8 cellular contexts compared by ENCODE assay signal in genomic region chr16:117381-118365, GRCh38. TPM values are rescaled to one million over a fixed set of nuclear protein-coding genes. Genes with fewer than 3 reads are reported as not detected.
DNase-seq lines count a peak whose midpoint lies in the region; ATAC-seq and TF ChIP-seq lines count a peak whose summit lies in the region.

No MANE protein-coding gene starts in this region.

- H4K8ac ChIP-seq in IMR-90 (ENCODE audit: low read depth in 2 of 2, low read length in 2 of 2), result no peak overlapping the region

- POLR2A ChIA-PET in IMR-90 (lab: Charles Lee; ENCODE audit: unreplicated experiment), result no interaction called here

- no peak overlapping the region for H3K27ac ChIP-seq in IMR-90 (ENCODE audit: insufficient read depth, low read length)
- no peak overlapping the region for H3K27ac ChIP-seq in Peyer's patch

- H3K27me3 Mint-ChIP-seq in Calu3 (ENCODE audit: unreplicated experiment), result no peaks in the 10 kb centered on the region
- no peaks in the 10 kb centered on the region for H3K27me3 Mint-ChIP-seq in activated T-cell treated with anti-CD3 and anti-CD28 coated beads, Interleukin-2, amount 50 U/mL, for 4 hours (ENCODE audit: low read depth)

- H3K4ac ChIP-seq in IMR-90 (ENCODE audit: low read depth, low read length), result 0 out of 2 replicates have a peak overlapping the region, but pooled peaks have one; percentile 9

- dilution Hi-C loops in IMR-90 (cut with HindIII; ENCODE audit: low sequenced_read_pairs, unreplicated experiment), result no loop called here

- H4K20me1 ChIP-seq in IMR-90 (ENCODE audit: insufficient read depth, low read length), result peaks cover 13% of the 10 kb centered on the region

- no peak overlapping the region for H3K14ac ChIP-seq in IMR-90 (replicated peaks; ENCODE audit: low read depth, low read length)

- H2AK5ac ChIP-seq in IMR-90 (ENCODE audit: low read depth, low read length), result no peak overlapping the region

- no peaks in the 10 kb centered on the region for H3K9me3 Mint-ChIP-seq in Calu3 (ENCODE audit: low read depth, unreplicated experiment)
- no peaks in the 10 kb centered on the region for H3K9me3 Mint-ChIP-seq in activated T-cell treated with anti-CD3 and anti-CD28 coated beads, Interleukin-2, amount 50 U/mL, for 4 hours

- peak; percentile 92 for DNase-seq in Calu3
- DNase-seq in IMR-90, result peak; percentile 20
- peak; percentile 43 to 81 (median 80) for DNase-seq in Peyer's patch
- peak; percentile 68 for DNase-seq in activated T-cell treated with anti-CD3 and anti-CD28 coated beads, Interleukin-2, amount 50 U/mL, for 4 hours
- DNase-seq in fibroblast of the conjunctiva (ENCODE audit: low read depth), result peak; percentile 21
- no peak for DNase-seq in retinal pigment epithelial cell (ENCODE audit: low read depth)

- BruUV-seq in Calu3 (replicated peaks; lab: Mats Ljungman, UMichigan) (no TSS peak), IMR-90 (replicated peaks; lab: Mats Ljungman, UMichigan) (no TSS peak)

- H4K5ac ChIP-seq in IMR-90 (ENCODE audit: low read depth, low read length), result no peak overlapping the region

- H2AK9ac ChIP-seq in IMR-90 (replicated peaks; ENCODE audit: low read depth, low read length, poor library complexity), result peak overlapping the region; percentile 81

- H3K23ac ChIP-seq in IMR-90 (ENCODE audit: low read depth, low read length), result no peak overlapping the region; the same call in 1 of the 2 replicates

- H3K79me1 ChIP-seq in IMR-90 (ENCODE audit: low read depth in 1 of 2, low read length in 2 of 2), result peaks cover 8 to 44% of the 10 kb centered on the region in 2 experiments; a peak in 2 of 4 replicates

- H3K9me3 ChIP-seq in IMR-90 (ENCODE audit: control insufficient read depth, insufficient read depth, low read length), result no peaks in the 10 kb centered on the region
- no peaks in the 10 kb centered on the region for H3K9me3 ChIP-seq in Peyer's patch

- TF ChIP-seq CTCF in Calu3 (IDR thresholded peaks at IDR 0.05; ENCODE audit: unreplicated experiment) (peak; percentile 95), IMR-90 (conservative IDR thresholded peaks at IDR 0.05; ENCODE audit: low read depth, low read length) (peak; percentile 55), Peyer's patch (IDR thresholded peaks at IDR 0.05) (peak; percentile 25 to 70 (median 62)), retinal pigment epithelial cell (conservative IDR thresholded peaks at IDR 0.05; ENCODE audit: low read depth, low read length) (peak; percentile 91)

- CTCF ChIA-PET in Calu3 (lab: Charles Lee), result interaction anchor here (0.6 to 2.1 kb wide), 4 partner anchors 11 to 244 kb away, joined by 3 to 12 read pairs (median 9); no protein-coding TSS in a partner anchor
- CTCF ChIA-PET in IMR-90 (lab: Yijun Ruan, JAX), result interaction anchor here (0.5 to 1.7 kb wide), 8 partner anchors 10 to 63 kb away, joined by 3 to 7 read pairs (median 3); partner anchors contain the start of gene HBQ1

- peaks cover 20% of the 10 kb centered on the region for H3K9me1 ChIP-seq in IMR-90 (ENCODE audit: insufficient read depth, low read length)

- no peak overlapping the region for H2BK120ac ChIP-seq in IMR-90 (ENCODE audit: low read depth, low read length)

- peaks cover 11% of the 10 kb centered on the region for H3K4me1 Mint-ChIP-seq in Calu3 (ENCODE audit: low read depth, unreplicated experiment)
- H3K4me1 Mint-ChIP-seq in activated T-cell treated with anti-CD3 and anti-CD28 coated beads, Interleukin-2, amount 50 U/mL, for 4 hours (ENCODE audit: low read depth), result peaks cover 5% of the 10 kb centered on the region

- H3K27me3 ChIP-seq in IMR-90 (ENCODE audit: control insufficient read depth, insufficient read depth, low read length) (no peaks in the 10 kb centered on the region), Peyer's patch (no peaks in the 10 kb centered on the region)

- H2BK15ac ChIP-seq in IMR-90 (ENCODE audit: low read depth, low read length), result no peak overlapping the region

- H3K18ac ChIP-seq in IMR-90 (ENCODE audit: low read depth, low read length), result no peak overlapping the region

- H3K9ac ChIP-seq in IMR-90 (ENCODE audit: low read depth, low read length), result no peak overlapping the region

- no peak for ATAC-seq in IMR-90 (ENCODE audit: low read depth)
- peak; percentile 86 to 88 for ATAC-seq in activated T-cell treated with anti-CD3 and anti-CD28 coated beads, Interleukin-2, amount 50 U/mL, for 4 hours
- ATAC-seq in GM21723 (IDR thresholded peaks at IDR 0.05; ENCODE audit: unreplicated experiment), result no peak
- ATAC-seq in GM21529 (IDR thresholded peaks at IDR 0.05; ENCODE audit: unreplicated experiment), result no peak

- H2BK20ac ChIP-seq in IMR-90 (ENCODE audit: low read depth, low read length), result no peak overlapping the region

- H3K4me1 ChIP-seq in IMR-90 (ENCODE audit: control insufficient read depth, insufficient read depth, low read length), result peaks cover 16% of the 10 kb centered on the region
- H3K4me1 ChIP-seq in Peyer's patch, result peaks cover 0 to 7% (median 0%) of the 10 kb centered on the region in 4 donors

- H3K27ac Mint-ChIP-seq in Calu3 (ENCODE audit: unreplicated experiment), result no peak overlapping the region

- intact Hi-C loops in Calu3 (cut with micrococcal nuclease; ENCODE audit: unreplicated experiment) (loop anchor here (2.0 kb wide), 1 partner anchor 63 kb away; the partner anchor contains the start of gene HBQ1), IMR-90 (cut with micrococcal nuclease) (no loop called here)

- no peak overlapping the region for H3K56ac ChIP-seq in IMR-90 (ENCODE audit: extremely low read depth, insufficient read depth, low read length)

- in situ Hi-C loops in IMR-90 (cut with MboI; ENCODE audit: low sequenced_read_pairs), result no loop called here

- 80% methylated on average over 4 of the region's 19 CpGs; no CpG with 5 or more reads in 1 of the 2 experiments for WGBS in IMR-90 (ENCODE audit: extremely low coverage in 2 of 2, insufficient read length in 1 of 2), 2 experiments

- H3K36me3 ChIP-seq in IMR-90 (ENCODE audit: control insufficient read depth, insufficient read depth, low read length) (peaks cover 13% of the 10 kb centered on the region), Peyer's patch (peaks cover 0 to under 1% (median 0%) of the 10 kb centered on the region in 3 donors)

- H3K36me3 Mint-ChIP-seq in Calu3 (ENCODE audit: insufficient read depth, unreplicated experiment), result peaks cover 25% of the 10 kb centered on the region
- peaks cover 12% of the 10 kb centered on the region for H3K36me3 Mint-ChIP-seq in activated T-cell treated with anti-CD3 and anti-CD28 coated beads, Interleukin-2, amount 50 U/mL, for 4 hours (ENCODE audit: insufficient read depth)

- H2BK5ac ChIP-seq in IMR-90 (ENCODE audit: low read depth, low read length, poor library complexity, severe bottlenecking), result no peak overlapping the region

- TF ChIP-seq RAD21 in IMR-90 (IDR thresholded peaks at IDR 0.05; ENCODE audit: low read length), result peak; percentile 47

- H3K4me3 ChIP-seq in IMR-90 (ENCODE audit: insufficient read depth, low read depth, low read length) (no peak overlapping the region), Peyer's patch (no peak overlapping the region), retinal pigment epithelial cell (ENCODE audit: low read length) (no peak overlapping the region)

- H4K91ac ChIP-seq in IMR-90 (ENCODE audit: insufficient read depth, low read depth, low read length), result no peak overlapping the region

- no peak overlapping the region for H3K4me2 ChIP-seq in IMR-90 (ENCODE audit: low read depth, low read length)

- TF ChIP-seq POLR2A in IMR-90 (IDR thresholded peaks at IDR 0.05; ENCODE audit: low read depth, low read length) (no peak), Peyer's patch (IDR thresholded peaks at IDR 0.05) (no peak)

- H2AFZ ChIP-seq in IMR-90 (replicated peaks; ENCODE audit: low read length, poor library complexity), result no peak overlapping the region

- no peak overlapping the region for H3K4me3 Mint-ChIP-seq in Calu3 (ENCODE audit: low read depth, unreplicated experiment)
- no peak overlapping the region for H3K4me3 Mint-ChIP-seq in activated T-cell treated with anti-CD3 and anti-CD28 coated beads, Interleukin-2, amount 50 U/mL, for 4 hours

RNA-seq across cellular contexts. Expression of gene NPRL3, which starts 20.8 kb away (rescaled TPM):
- total RNA-seq in Calu3 (2022) (51.8 and 53.2 TPM in 2 replicates), IMR-90 (2012; rRNA removed) (3.9 and 5.7 TPM in 2 replicates), Peyer's patch (10 to 100 TPM; 13.8 to 47.9 (median 28.3) TPM)
- polyA plus RNA-seq in IMR-90 (2012; rRNA removed), result 42.4 and 44.0 TPM in 2 replicates
- 28.3 and 40.9 TPM in 2 replicates for polyA plus RNA-seq in IMR-90 (2012; cell fraction: cytosol; rRNA removed)
- 46.6 and 124 TPM in 2 replicates for polyA plus RNA-seq in IMR-90 (2012; cell fraction: nucleus; rRNA removed; ENCODE audit: low replicate concordance)
- total RNA-seq in activated T-cell treated with anti-CD3 and anti-CD28 coated beads, Interleukin-2, amount 50 U/mL, for 4 hours, result 10 to 100 TPM; 48.1 to 60.0 (median 55.9) TPM

RNA-seq across cellular contexts. Expression of gene HBZ, which starts 34.8 kb away (rescaled TPM):
- total RNA-seq in Calu3 (2022) (not detected in 2 replicates), IMR-90 (2012; rRNA removed) (not detected in 2 replicates), Peyer's patch (not detected)
- not detected in 2 replicates for polyA plus RNA-seq in IMR-90 (2012; rRNA removed)
- polyA plus RNA-seq in IMR-90 (2012; cell fraction: cytosol; rRNA removed), result not detected in 2 replicates
- polyA plus RNA-seq in IMR-90 (2012; cell fraction: nucleus; rRNA removed; ENCODE audit: low replicate concordance), result not detected in 2 replicates
- total RNA-seq in activated T-cell treated with anti-CD3 and anti-CD28 coated beads, Interleukin-2, amount 50 U/mL, for 4 hours, result under 1 TPM; 0.38 to 0.45 (median 0.43) TPM

RNA-seq across cellular contexts. Expression of gene MPG, which starts 39.6 kb away (rescaled TPM):
- total RNA-seq in Calu3 (2022), result 40.1 and 45.6 TPM in 2 replicates
- total RNA-seq in IMR-90 (2012; rRNA removed), result 66.7 and 74.2 TPM in 2 replicates
- 135 and 155 TPM in 2 replicates for polyA plus RNA-seq in IMR-90 (2012; rRNA removed)
- 189 TPM in 2 replicates for polyA plus RNA-seq in IMR-90 (2012; cell fraction: cytosol; rRNA removed)
- 46.4 and 84.3 TPM in 2 replicates for polyA plus RNA-seq in IMR-90 (2012; cell fraction: nucleus; rRNA removed; ENCODE audit: low replicate concordance)
- 10 to 100 TPM; 21.5 to 63.4 (median 44.7) TPM for total RNA-seq in Peyer's patch
- total RNA-seq in activated T-cell treated with anti-CD3 and anti-CD28 coated beads, Interleukin-2, amount 50 U/mL, for 4 hours, result 10 to 100 TPM; 32.7 to 39.8 (median 37.3) TPM

RNA-seq across cellular contexts. Expression of gene RHBDF1, which starts 45.2 kb away (rescaled TPM):
- total RNA-seq in Calu3 (2022), result 47.3 and 60.2 TPM in 2 replicates
- total RNA-seq in IMR-90 (2012; rRNA removed), result 11.1 and 13.8 TPM in 2 replicates
- 86.6 and 92.3 TPM in 2 replicates for polyA plus RNA-seq in IMR-90 (2012; rRNA removed)
- polyA plus RNA-seq in IMR-90 (2012; cell fraction: cytosol; rRNA removed), result 42.6 and 77.4 TPM in 2 replicates
- 448 and 954 TPM in 2 replicates for polyA plus RNA-seq in IMR-90 (2012; cell fraction: nucleus; rRNA removed; ENCODE audit: low replicate concordance)
- total RNA-seq in Peyer's patch, result 10 to 100 TPM; 19.4 to 58.6 (median 41.1) TPM
- under 1 TPM; 0.46 to 0.73 (median 0.63) TPM for total RNA-seq in activated T-cell treated with anti-CD3 and anti-CD28 coated beads, Interleukin-2, amount 50 U/mL, for 4 hours

RNA-seq across cellular contexts. Expression of gene HBM, which starts 48.1 kb away (rescaled TPM):
- not detected in 2 replicates for total RNA-seq in Calu3 (2022)
- total RNA-seq in IMR-90 (2012; rRNA removed), result not detected in 2 replicates
- polyA plus RNA-seq in IMR-90 (2012; rRNA removed), result not detected in 2 replicates
- polyA plus RNA-seq in IMR-90 (2012; cell fraction: cytosol; rRNA removed), result not detected in 2 replicates
- not detected in 2 replicates for polyA plus RNA-seq in IMR-90 (2012; cell fraction: nucleus; rRNA removed; ENCODE audit: low replicate concordance)
- total RNA-seq in Peyer's patch, result not detected
- not detected for total RNA-seq in activated T-cell treated with anti-CD3 and anti-CD28 coated beads, Interleukin-2, amount 50 U/mL, for 4 hours

Comparison
In these comparisons a context has a peak if more than half of its experiments do, and no peak if none do; other contexts are left out.
1. ATAC-seq: peak in activated T-cell treated with anti-CD3 and anti-CD28 coated beads, Interleukin-2, amount 50 U/mL, for 4 hours (2 of 2); none in IMR-90 (single experiment), GM21723 (single experiment) and GM21529 (single experiment).
2. Peak in every context shown above with its lines, with median percentiles within 50 percentile points of each other: CTCF ChIP-seq.